Comparison of ENCODE assay signal across 1 cellular context in the genomic region with DNA sequence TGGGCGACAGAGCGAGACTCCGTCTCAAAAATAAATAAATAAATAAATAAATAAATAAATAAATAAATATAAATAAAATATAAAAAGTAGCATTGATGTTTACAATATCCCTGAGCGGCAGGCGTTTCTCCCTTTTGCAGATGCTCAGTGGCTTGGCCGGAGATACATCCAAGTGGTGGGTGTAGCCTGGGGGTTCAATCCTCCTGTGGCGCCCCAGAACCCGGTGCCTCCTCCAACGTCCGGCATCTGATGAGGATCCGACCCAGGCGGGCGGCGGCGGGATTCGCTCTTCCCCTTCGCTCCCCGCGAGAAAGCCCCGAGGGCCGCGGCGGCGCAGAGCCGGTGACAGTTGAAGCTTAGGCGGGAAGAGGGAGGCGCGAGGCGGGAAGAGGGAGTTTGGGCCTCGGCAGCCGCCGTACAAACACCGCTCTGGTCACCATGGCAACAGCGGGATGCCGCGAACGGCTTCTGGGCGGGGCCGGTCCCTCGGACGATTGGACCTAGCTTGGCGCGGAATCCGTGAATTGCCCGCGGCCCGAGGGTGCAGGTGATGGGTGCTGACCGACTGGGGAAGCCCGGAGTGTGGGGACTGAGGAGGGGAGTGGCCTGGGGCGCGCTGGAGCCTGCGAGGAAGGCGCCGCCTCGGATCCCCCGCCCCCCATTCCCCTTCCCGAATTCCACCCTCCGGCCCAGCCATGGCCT.
TF ChIP-seq lines count a peak whose summit lies in the region.

No MANE protein-coding gene starts in this region.

TF ChIP-seq in K562, 482 proteins besides CTCF, POLR2A, EP300 and RAD21 (continued from another document and continues in another):
- TF ChIP-seq, protein P1, sequence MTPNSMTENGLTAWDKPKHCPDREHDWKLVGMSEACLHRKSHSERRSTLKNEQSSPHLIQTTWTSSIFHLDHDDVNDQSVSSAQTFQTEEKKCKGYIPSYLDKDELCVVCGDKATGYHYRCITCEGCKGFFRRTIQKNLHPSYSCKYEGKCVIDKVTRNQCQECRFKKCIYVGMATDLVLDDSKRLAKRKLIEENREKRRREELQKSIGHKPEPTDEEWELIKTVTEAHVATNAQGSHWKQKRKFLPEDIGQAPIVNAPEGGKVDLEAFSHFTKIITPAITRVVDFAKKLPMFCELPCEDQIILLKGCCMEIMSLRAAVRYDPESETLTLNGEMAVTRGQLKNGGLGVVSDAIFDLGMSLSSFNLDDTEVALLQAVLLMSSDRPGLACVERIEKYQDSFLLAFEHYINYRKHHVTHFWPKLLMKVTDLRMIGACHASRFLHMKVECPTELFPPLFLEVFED (CRISPR knock-in tag; conservative IDR thresholded peaks at IDR 0.05), result no peak
- no peak for TF ChIP-seq ZNF584 (CRISPR knock-in tag; IDR thresholded peaks at IDR 0.05; ENCODE audit: low read depth)
- TF ChIP-seq FOXO4 (CRISPR knock-in tag; IDR thresholded peaks at IDR 0.05), result no peak
- no peak for TF ChIP-seq ZNF695 (CRISPR knock-in tag; IDR thresholded peaks at IDR 0.05)
- no peak for TF ChIP-seq POLR3G (IDR thresholded peaks at IDR 0.05; ENCODE audit: extremely low read depth, insufficient read length, insufficient replicate concordance)
- TF ChIP-seq THRAP3 (IDR thresholded peaks at IDR 0.05; ENCODE audit: borderline replicate concordance), result no peak
- no peak for TF ChIP-seq ZNF232 (CRISPR knock-in tag; IDR thresholded peaks at IDR 0.05)
- no peak for TF ChIP-seq MCM5 (IDR thresholded peaks at IDR 0.05; ENCODE audit: low read depth)
- no peak; the same call in 1 of the 2 replicates for TF ChIP-seq BCOR (IDR thresholded peaks at IDR 0.05)
- TF ChIP-seq HLTF (IDR thresholded peaks at IDR 0.05), result no peak
- TF ChIP-seq ARID3B (CRISPR knock-in tag; IDR thresholded peaks at IDR 0.05; ENCODE audit: borderline replicate concordance), result no peak
- TF ChIP-seq, protein P2, sequence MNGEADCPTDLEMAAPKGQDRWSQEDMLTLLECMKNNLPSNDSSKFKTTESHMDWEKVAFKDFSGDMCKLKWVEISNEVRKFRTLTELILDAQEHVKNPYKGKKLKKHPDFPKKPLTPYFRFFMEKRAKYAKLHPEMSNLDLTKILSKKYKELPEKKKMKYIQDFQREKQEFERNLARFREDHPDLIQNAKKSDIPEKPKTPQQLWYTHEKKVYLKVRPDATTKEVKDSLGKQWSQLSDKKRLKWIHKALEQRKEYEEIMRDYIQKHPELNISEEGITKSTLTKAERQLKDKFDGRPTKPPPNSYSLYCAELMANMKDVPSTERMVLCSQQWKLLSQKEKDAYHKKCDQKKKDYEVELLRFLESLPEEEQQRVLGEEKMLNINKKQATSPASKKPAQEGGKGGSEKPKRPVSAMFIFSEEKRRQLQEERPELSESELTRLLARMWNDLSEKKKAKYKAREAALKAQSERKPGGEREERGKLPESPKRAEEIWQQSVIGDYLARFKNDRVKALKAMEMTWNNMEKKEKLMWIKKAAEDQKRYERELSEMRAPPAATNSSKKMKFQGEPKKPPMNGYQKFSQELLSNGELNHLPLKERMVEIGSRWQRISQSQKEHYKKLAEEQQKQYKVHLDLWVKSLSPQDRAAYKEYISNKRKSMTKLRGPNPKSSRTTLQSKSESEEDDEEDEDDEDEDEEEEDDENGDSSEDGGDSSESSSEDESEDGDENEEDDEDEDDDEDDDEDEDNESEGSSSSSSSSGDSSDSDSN (IDR thresholded peaks at IDR 0.05; ENCODE audit: borderline replicate concordance in 1 of 2, low read depth in 2 of 2, low read length in 2 of 2), result peak; percentile 43 to 78; a peak in 1 of 4 replicates
- TF ChIP-seq CBFA2T2 (conservative IDR thresholded peaks at IDR 0.05), result no peak
- TF ChIP-seq KAT8 (IDR thresholded peaks at IDR 0.05; ENCODE audit: low read depth), result no peak
- TF ChIP-seq HNRNPL (IDR thresholded peaks at IDR 0.05; ENCODE audit: low read depth, low read length), result no peak
- TF ChIP-seq MAZ (CRISPR knock-in tag; conservative IDR thresholded peaks at IDR 0.05 in 1 of 2, IDR thresholded peaks at IDR 0.05 in 1 of 2), result peak; percentile 66 to 83
- peak; percentile 55 for TF ChIP-seq ETV5 (CRISPR knock-in tag; IDR thresholded peaks at IDR 0.05; ENCODE audit: low read depth)
- TF ChIP-seq ETV6 (IDR thresholded peaks at IDR 0.05; ENCODE audit: borderline replicate concordance in 1 of 2, low read depth in 2 of 2, low read length in 1 of 2), result no peak
- TF ChIP-seq ETV6 (CRISPR knock-in tag; IDR thresholded peaks at IDR 0.05; ENCODE audit: borderline replicate concordance), result no peak
- TF ChIP-seq NFXL1 (CRISPR knock-in tag; IDR thresholded peaks at IDR 0.05), result no peak
- TF ChIP-seq ZNF408 (CRISPR knock-in tag; IDR thresholded peaks at IDR 0.05; ENCODE audit: low read depth), result no peak
- no peak for TF ChIP-seq FOSL1 (tag; conservative IDR thresholded peaks at IDR 0.05)
- TF ChIP-seq HDAC3 (IDR thresholded peaks at IDR 0.05; ENCODE audit: borderline replicate concordance, partially characterized antibody), result no peak
- no peak for TF ChIP-seq COPS2 (conservative IDR thresholded peaks at IDR 0.05)
- 0 out of 2 replicates have a peak, but pooled peaks have one; percentile 42 for TF ChIP-seq JUND (IDR thresholded peaks at IDR 0.05; ENCODE audit: borderline replicate concordance, low read depth, low read length)
- peak; percentile 35; the same call in 1 of the 3 replicates for TF ChIP-seq JUND (tag; IDR thresholded peaks at IDR 0.05; ENCODE audit: borderline replicate concordance, low read depth, low read length)
- TF ChIP-seq ZBTB8A (IDR thresholded peaks at IDR 0.05; ENCODE audit: partially characterized antibody), result no peak
- no peak for TF ChIP-seq PYGO2 (tag; IDR thresholded peaks at IDR 0.05)
- TF ChIP-seq POLR2AphosphoS5 (IDR thresholded peaks at IDR 0.05; ENCODE audit: control insufficient read depth, insufficient read depth, low read depth, low read length), result no peak; the same call in 1 of the 2 replicates
- no peak for TF ChIP-seq NFIX (CRISPR knock-in tag; IDR thresholded peaks at IDR 0.05; ENCODE audit: low read depth)
- TF ChIP-seq, protein P3, sequence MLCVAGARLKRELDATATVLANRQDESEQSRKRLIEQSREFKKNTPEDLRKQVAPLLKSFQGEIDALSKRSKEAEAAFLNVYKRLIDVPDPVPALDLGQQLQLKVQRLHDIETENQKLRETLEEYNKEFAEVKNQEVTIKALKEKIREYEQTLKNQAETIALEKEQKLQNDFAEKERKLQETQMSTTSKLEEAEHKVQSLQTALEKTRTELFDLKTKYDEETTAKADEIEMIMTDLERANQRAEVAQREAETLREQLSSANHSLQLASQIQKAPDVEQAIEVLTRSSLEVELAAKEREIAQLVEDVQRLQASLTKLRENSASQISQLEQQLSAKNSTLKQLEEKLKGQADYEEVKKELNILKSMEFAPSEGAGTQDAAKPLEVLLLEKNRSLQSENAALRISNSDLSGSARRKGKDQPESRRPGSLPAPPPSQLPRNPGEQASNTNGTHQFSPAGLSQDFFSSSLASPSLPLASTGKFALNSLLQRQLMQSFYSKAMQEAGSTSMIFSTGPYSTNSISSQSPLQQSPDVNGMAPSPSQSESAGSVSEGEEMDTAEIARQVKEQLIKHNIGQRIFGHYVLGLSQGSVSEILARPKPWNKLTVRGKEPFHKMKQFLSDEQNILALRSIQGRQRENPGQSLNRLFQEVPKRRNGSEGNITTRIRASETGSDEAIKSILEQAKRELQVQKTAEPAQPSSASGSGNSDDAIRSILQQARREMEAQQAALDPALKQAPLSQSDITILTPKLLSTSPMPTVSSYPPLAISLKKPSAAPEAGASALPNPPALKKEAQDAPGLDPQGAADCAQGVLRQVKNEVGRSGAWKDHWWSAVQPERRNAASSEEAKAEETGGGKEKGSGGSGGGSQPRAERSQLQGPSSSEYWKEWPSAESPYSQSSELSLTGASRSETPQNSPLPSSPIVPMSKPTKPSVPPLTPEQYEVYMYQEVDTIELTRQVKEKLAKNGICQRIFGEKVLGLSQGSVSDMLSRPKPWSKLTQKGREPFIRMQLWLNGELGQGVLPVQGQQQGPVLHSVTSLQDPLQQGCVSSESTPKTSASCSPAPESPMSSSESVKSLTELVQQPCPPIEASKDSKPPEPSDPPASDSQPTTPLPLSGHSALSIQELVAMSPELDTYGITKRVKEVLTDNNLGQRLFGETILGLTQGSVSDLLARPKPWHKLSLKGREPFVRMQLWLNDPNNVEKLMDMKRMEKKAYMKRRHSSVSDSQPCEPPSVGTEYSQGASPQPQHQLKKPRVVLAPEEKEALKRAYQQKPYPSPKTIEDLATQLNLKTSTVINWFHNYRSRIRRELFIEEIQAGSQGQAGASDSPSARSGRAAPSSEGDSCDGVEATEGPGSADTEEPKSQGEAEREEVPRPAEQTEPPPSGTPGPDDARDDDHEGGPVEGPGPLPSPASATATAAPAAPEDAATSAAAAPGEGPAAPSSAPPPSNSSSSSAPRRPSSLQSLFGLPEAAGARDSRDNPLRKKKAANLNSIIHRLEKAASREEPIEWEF (CRISPR knock-in tag; IDR thresholded peaks at IDR 0.05), result no peak
- peak in 1 of 2 experiments; percentile 15; a peak in 2 of 4 replicates for TF ChIP-seq FOXK2 (conservative IDR thresholded peaks at IDR 0.05 in 1 of 2, IDR thresholded peaks at IDR 0.05 in 1 of 2; ENCODE audit: low read depth in 2 of 2)
- peak; percentile 95 for TF ChIP-seq MAX (CRISPR knock-in tag; IDR thresholded peaks at IDR 0.05)
- no peak for TF ChIP-seq BRF1 (IDR thresholded peaks at IDR 0.05; ENCODE audit: borderline replicate concordance, extremely low read depth, insufficient read length)
- TF ChIP-seq CXXC5 (CRISPR knock-in tag; IDR thresholded peaks at IDR 0.05), result peak; percentile 91
- TF ChIP-seq ETS1 (conservative IDR thresholded peaks at IDR 0.05; ENCODE audit: control insufficient read depth, low read depth, low read length), result no peak
- 0 out of 2 replicates have a peak, but pooled peaks have one; percentile 29 for TF ChIP-seq MTA1 (IDR thresholded peaks at IDR 0.05; ENCODE audit: borderline replicate concordance)
- peak; percentile 93 for TF ChIP-seq FOXJ2 (tag; IDR thresholded peaks at IDR 0.05)
- TF ChIP-seq ZNF354B (CRISPR knock-in tag; IDR thresholded peaks at IDR 0.05), result no peak
- no peak for TF ChIP-seq HDAC6 (IDR thresholded peaks at IDR 0.05; ENCODE audit: low read depth, low read length)
- TF ChIP-seq E2F5 (CRISPR knock-in tag; IDR thresholded peaks at IDR 0.05), result peak; percentile 97
- TF ChIP-seq BCL6 (CRISPR knock-in tag; IDR thresholded peaks at IDR 0.05), result no peak
- TF ChIP-seq GABPB2 (CRISPR knock-in tag; conservative IDR thresholded peaks at IDR 0.05), result no peak
- TF ChIP-seq CCNT2 (IDR thresholded peaks at IDR 0.05; ENCODE audit: borderline replicate concordance, extremely low read depth, insufficient read length, low read depth, low read length), result peak; percentile 80
- TF ChIP-seq NCOA1 (IDR thresholded peaks at IDR 0.05; ENCODE audit: low read depth), result no peak
- TF ChIP-seq ATF2 (CRISPR knock-in tag; IDR thresholded peaks at IDR 0.05), result no peak
- TF ChIP-seq RAD51 (IDR thresholded peaks at IDR 0.05; ENCODE audit: borderline replicate concordance, low read depth), result no peak
